In genomic region chr3:195810455-195810845, GRCh38 we compare ENCODE assay signal across 12 cellular contexts. TPM values are rescaled to one million over a fixed set of nuclear protein-coding genes. Genes with fewer than 3 reads are reported as not detected.
"Had no signal": no experiment of that assay in that cellular context is flagged by ENCODE, and none has a peak within 500 bp of the region (broad histone marks: within the 10 kb centered on the region; RNA-seq: fewer than 3 reads in every experiment).

No MANE protein-coding gene starts in this region.

- ATAC-seq: activated T-cell treated with anti-CD3 and anti-CD28 coated beads, Interleukin-2, amount 50 U/mL, for 72 hours; pancreas had no signal

- H3K27ac ChIP-seq: pancreas, thyroid gland had no signal

- H3K9me3 ChIP-seq: pancreas, thyroid gland had no signal

- H3K4me3 ChIP-seq: pancreas, thyroid gland had no signal

- H3K4me1 ChIP-seq: pancreas had no signal

- H3K27me3 ChIP-seq: thyroid gland had no signal

- DNase-seq: activated CD4-positive, alpha-beta T cell treated with anti-CD3 and anti-CD28 coated beads, Interleukin-2, amount 50 U/mL, for 48 hours; activated CD4-positive, CD25-positive, alpha-beta regulatory T cell treated with anti-CD3 and anti-CD28 coated beads, Interleukin-2, amount 50 U/mL, for 72 hours; activated T-cell treated with anti-CD3 and anti-CD28 coated beads, Interleukin-2, amount 50 U/mL, for 72 hours; central memory CD4-positive, alpha-beta T cell; cortex of kidney; effector CD8-positive, alpha-beta T cell; hypothalamus; pancreas; T-helper 9 cell; thyroid gland had no signal

- H3K36me3 ChIP-seq: pancreas, thyroid gland had no signal

RNA-seq across cellular contexts. Expression of gene MUC4, which starts 1.3 kb away (rescaled TPM):
- total RNA-seq: lung microvascular endothelial cell had no signal
- polyA plus RNA-seq: neural cell had no signal
